ENCODE assay signal across 8 cellular contexts in the genomic region with DNA sequence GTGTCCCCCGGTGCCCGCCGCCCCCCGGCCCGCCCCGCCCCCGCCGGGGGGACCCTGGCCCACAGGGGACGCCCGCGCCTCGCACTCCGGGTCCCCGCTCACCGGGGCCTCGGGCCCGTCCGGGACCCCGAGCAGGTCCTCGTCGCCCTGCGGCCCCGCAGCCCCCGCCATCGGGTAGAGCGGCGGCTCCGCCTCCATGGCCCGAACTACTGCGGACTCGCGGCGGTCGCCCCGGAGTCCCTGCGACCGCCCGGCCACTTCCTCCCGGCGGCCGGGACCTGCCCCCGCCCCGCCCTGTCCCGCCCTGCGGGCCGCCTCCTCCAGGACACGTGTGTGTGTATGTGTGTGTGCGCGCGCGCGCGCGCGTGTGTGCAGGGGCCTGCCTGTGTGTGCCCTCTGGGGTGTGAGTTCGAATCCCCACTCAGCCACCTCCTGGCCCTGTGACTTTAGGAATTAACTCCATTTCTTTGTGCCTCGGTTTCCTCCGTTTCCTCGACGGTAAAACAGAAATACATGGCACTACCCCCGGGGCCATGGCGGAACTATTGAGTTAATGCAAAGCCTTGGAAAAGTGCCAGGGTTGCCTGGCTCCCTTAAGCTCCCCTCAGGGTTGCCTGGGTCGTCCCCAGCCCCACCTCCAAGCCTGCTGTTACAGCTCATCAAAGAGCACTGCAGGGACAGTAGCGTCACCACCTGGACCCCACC. TPM values are rescaled to one million over a fixed set of nuclear protein-coding genes. Genes with fewer than 3 reads are reported as not detected.
DNase-seq lines count a peak whose midpoint lies in the region; ATAC-seq lines count a peak whose summit lies in the region.

A gene with protein sequence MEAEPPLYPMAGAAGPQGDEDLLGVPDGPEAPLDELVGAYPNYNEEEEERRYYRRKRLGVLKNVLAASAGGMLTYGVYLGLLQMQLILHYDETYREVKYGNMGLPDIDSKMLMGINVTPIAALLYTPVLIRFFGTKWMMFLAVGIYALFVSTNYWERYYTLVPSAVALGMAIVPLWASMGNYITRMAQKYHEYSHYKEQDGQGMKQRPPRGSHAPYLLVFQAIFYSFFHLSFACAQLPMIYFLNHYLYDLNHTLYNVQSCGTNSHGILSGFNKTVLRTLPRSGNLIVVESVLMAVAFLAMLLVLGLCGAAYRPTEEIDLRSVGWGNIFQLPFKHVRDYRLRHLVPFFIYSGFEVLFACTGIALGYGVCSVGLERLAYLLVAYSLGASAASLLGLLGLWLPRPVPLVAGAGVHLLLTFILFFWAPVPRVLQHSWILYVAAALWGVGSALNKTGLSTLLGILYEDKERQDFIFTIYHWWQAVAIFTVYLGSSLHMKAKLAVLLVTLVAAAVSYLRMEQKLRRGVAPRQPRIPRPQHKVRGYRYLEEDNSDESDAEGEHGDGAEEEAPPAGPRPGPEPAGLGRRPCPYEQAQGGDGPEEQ (minus strand): TSS at position 252 of the 705 bp plus-strand sequence. CDS start 54 bp downstream, at position 198.

- H3K27me3 ChIP-seq in mucosa of rectum (ENCODE audit: control insufficient read depth in 2 of 2, insufficient read depth in 2 of 2, low read length in 2 of 2) = no peaks in the 10 kb centered on the region

- peaks cover 17 to 26% of the 10 kb centered on the region in 2 donors for H3K4me1 ChIP-seq in mucosa of rectum (ENCODE audit: control insufficient read depth in 2 of 2, insufficient read depth in 2 of 2, low read length in 2 of 2)

- peak within 1 kb of the TSS; percentile 53 to 71 for H3K27ac ChIP-seq in mucosa of rectum (ENCODE audit: low read depth in 2 of 2, low read length in 2 of 2)

- in situ Hi-C loops in endometrial microvascular endothelial cells (cut with HindIII; ENCODE audit: inconsistent ontology term, low pct_unique_long_range_greater_than_20kb, low sequenced_read_pairs) = no loop called here

- ATAC-seq in HG03045 (IDR thresholded peaks at IDR 0.05; ENCODE audit: unreplicated experiment) = peak; percentile 59

- peak; percentile 18 for DNase-seq in NCI-H1694 (lab: John Stamatoyannopoulos, UW)
- no peak for DNase-seq in NCI-H1694 treated with DMSO at 0.1 percent for 48 hours (lab: John Stamatoyannopoulos, UW)
- peak; percentile 83 for DNase-seq in NOMO-1 treated with dmso at 0.1 percent for 144 hours (lab: John Stamatoyannopoulos, UW; ENCODE audit: unreplicated experiment)
- DNase-seq in activated CD8-positive, alpha-beta memory T cell treated with anti-CD3 and anti-CD28 coated beads for 48 hours (ENCODE audit: low read depth in 2 of 3, low spot score in 2 of 3) = peak; percentile 57 to 66 (median 63)
- peak; percentile 87 for DNase-seq in stimulated activated CD8-positive, alpha-beta memory T cell treated with anti-CD3 and anti-CD28 coated beads, Interleukin-4, amount 100 ng/mL, for 48 hours

- H3K4me3 ChIP-seq in mucosa of rectum (ENCODE audit: low read length in 2 of 2) = peak within 1 kb of the TSS; percentile 60 to 68

- peak within 1 kb of the TSS; percentile 50 to 60 for H3K9ac ChIP-seq in mucosa of rectum (ENCODE audit: low read depth in 1 of 2, low read length in 2 of 2)

- H3K9me3 ChIP-seq in mucosa of rectum (ENCODE audit: control insufficient read depth in 2 of 2, low read length in 2 of 2) = no peaks in the 10 kb centered on the region

- peaks cover 3 to 4% of the 10 kb centered on the region in 2 donors for H3K36me3 ChIP-seq in mucosa of rectum (ENCODE audit: control insufficient read depth in 2 of 2, insufficient read depth in 2 of 2, low read length in 2 of 2)

RNA-seq across cellular contexts. Expression of the gene that starts here (rescaled TPM):
- total RNA-seq in endometrial microvascular endothelial cells (ENCODE audit: inconsistent ontology term) = 11.9 TPM
